ENCODE assay signal across 24 cellular contexts in the genomic region with DNA sequence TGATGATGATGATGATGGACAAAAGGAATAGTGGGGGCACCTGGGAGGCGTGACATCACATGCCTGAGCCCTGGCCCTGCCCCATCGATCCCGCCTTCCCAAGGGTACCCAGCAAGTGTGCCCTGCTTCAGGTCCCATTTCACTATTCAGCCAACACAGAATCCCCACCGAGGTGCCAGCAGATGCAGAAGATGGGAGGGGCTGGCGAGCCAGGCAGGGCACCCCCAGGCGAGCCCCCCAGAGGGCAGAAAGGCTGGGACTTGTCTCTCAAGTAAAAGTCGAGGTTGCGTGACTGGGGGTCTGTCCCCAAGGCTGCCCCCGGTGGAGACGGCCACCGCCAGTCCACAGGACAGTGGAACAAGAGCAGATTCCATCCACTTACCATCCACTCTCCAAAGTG.
"Had no signal": no experiment of that assay in that cellular context is flagged by ENCODE, and none has a peak within 500 bp of the region (broad histone marks: within the 10 kb centered on the region; RNA-seq: fewer than 3 reads in every experiment).

No MANE protein-coding gene starts in this region.

- H3K4me3 ChIP-seq: Peyer's patch had no signal

- H3K9me3 ChIP-seq: Peyer's patch had no signal

- H3K27me3 ChIP-seq: Peyer's patch had no signal

- H3K36me3 ChIP-seq: Peyer's patch had no signal

- H3K4me1 ChIP-seq: Peyer's patch had no signal

- H3K27ac ChIP-seq: KMS-11, Peyer's patch, RWPE1 had no signal

- DNase-seq: activated CD4-positive, alpha-beta T cell treated with anti-CD3 and anti-CD28 coated beads for 48 hours; activated CD4-positive, alpha-beta T cell treated with anti-CD3 and anti-CD28 coated beads, Interleukin-2, amount 50 U/mL, for 48 hours; activated CD4-positive, CD25-positive, alpha-beta regulatory T cell treated with anti-CD3 and anti-CD28 coated beads, Interleukin-2, amount 50 U/mL, for 72 hours; activated CD8-positive, alpha-beta memory T cell treated with anti-CD3 and anti-CD28 coated beads, Interleukin-2, amount 10 ng/mL, durations not matched to agents 7 days and 5 days; activated gamma-delta T cell; activated naive CD4-positive, alpha-beta T cell treated with anti-CD3 and anti-CD28 coated beads for 36 hours; activated T-cell treated with anti-CD3 and anti-CD28 coated beads, Interleukin-2, amount 50 U/mL, for 24 hours; amygdala; NCI-H1092; NCI-H1417; NCI-H1694; NCI-H2029; NCI-H510A treated with DMSO at 0.1 percent for 48 hours; NCI-H69; NK-92 treated with Interleukin-12 subunit alpha and Interleukin-12 subunit beta, amount 100 ng/mL, for 24 hours; SHP77 treated with DMSO at 0.1 percent for 48 hours had no signal

- H3K36me3 Mint-ChIP-seq: activated CD8-positive, alpha-beta memory T cell treated with anti-CD3 and anti-CD28 coated beads, Interleukin-2, amount 10 ng/mL, durations not matched to agents 7 days and 5 days; activated naive CD8-positive, alpha-beta T cell; brain; WTC11 had no signal

- H3K4me2 ChIP-seq: KMS-11 had no signal

- H3K4me1 Mint-ChIP-seq: activated CD8-positive, alpha-beta memory T cell treated with anti-CD3 and anti-CD28 coated beads, Interleukin-2, amount 10 ng/mL, durations not matched to agents 7 days and 5 days had no signal

- ATAC-seq: activated CD8-positive, alpha-beta memory T cell treated with anti-CD3 and anti-CD28 coated beads, Interleukin-2, amount 10 ng/mL, durations not matched to agents 7 days and 5 days; WTC11 had no signal

- H3K4me3 Mint-ChIP-seq: activated CD8-positive, alpha-beta memory T cell treated with anti-CD3 and anti-CD28 coated beads, Interleukin-2, amount 10 ng/mL, durations not matched to agents 7 days and 5 days; activated naive CD4-positive, alpha-beta T cell treated with anti-CD3 and anti-CD28 coated beads for 36 hours; activated naive CD8-positive, alpha-beta T cell; activated T-cell treated with anti-CD3 and anti-CD28 coated beads, Interleukin-2, amount 50 U/mL, for 24 hours; activated T-helper 1 cell treated with anti-CD3 and anti-CD28 coated beads, Interleukin-12 subunit alpha, Interleukin-12 subunit beta, Interleukin-2, Interleukin-4 antibody, amounts not matched to agents 30 ng/mL and 10 ng/mL and 1 ng/mL, durations not matched to agents 14 hours and 24 hours and 36 hours; T-helper 1 cell treated with Interleukin-12 subunit alpha and Interleukin-12 subunit beta and Interleukin-4 antibody, amounts not matched to agents 30 μg/mL and 1 μg/mL, for 36 hours; WTC11 had no signal

- H3K9ac ChIP-seq: KMS-11 had no signal

- H3K9me3 Mint-ChIP-seq: activated naive CD4-positive, alpha-beta T cell treated with anti-CD3 and anti-CD28 coated beads for 36 hours; activated T-cell treated with anti-CD3 and anti-CD28 coated beads, Interleukin-2, amount 50 U/mL, for 24 hours; activated T-helper 1 cell treated with anti-CD3 and anti-CD28 coated beads, Interleukin-12 subunit alpha, Interleukin-12 subunit beta, Interleukin-2, Interleukin-4 antibody, amounts not matched to agents 30 ng/mL and 10 ng/mL and 1 ng/mL, durations not matched to agents 14 hours and 24 hours and 36 hours had no signal

- H3K27ac Mint-ChIP-seq: activated CD8-positive, alpha-beta memory T cell treated with anti-CD3 and anti-CD28 coated beads, Interleukin-2, amount 10 ng/mL, durations not matched to agents 7 days and 5 days; activated naive CD4-positive, alpha-beta T cell treated with anti-CD3 and anti-CD28 coated beads for 36 hours; activated naive CD8-positive, alpha-beta T cell; activated T-cell treated with anti-CD3 and anti-CD28 coated beads, Interleukin-2, amount 50 U/mL, for 24 hours; activated T-helper 1 cell treated with anti-CD3 and anti-CD28 coated beads, Interleukin-12 subunit alpha, Interleukin-12 subunit beta, Interleukin-2, Interleukin-4 antibody, amounts not matched to agents 30 ng/mL and 10 ng/mL and 1 ng/mL, durations not matched to agents 14 hours and 24 hours and 36 hours; T-helper 1 cell treated with Interleukin-12 subunit alpha and Interleukin-12 subunit beta and Interleukin-4 antibody, amounts not matched to agents 30 μg/mL and 1 μg/mL, for 36 hours; WTC11 had no signal

- H3K27me3 Mint-ChIP-seq: activated CD8-positive, alpha-beta memory T cell treated with anti-CD3 and anti-CD28 coated beads, Interleukin-2, amount 10 ng/mL, durations not matched to agents 7 days and 5 days had no signal
